9 cellular contexts compared by ENCODE assay signal in the genomic region with DNA sequence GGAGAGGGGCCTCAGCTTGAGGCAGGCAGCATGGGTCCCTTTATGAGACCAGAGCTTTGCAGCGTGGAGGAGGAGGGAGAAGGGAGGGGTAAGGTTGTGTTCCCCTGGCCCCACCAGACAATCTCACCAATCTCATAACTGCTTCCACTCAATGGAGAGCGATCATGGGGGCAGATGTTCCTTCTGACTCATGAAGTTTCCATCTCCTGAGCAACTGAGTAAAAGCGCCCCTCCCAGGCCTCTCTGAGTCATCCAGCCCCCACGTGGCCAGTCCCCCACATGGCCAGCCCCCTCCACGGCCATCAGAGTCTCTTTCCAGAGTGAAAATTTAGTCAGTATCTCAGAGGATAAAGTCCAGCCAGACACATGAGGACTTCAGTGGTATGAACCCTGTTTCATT. TPM values are rescaled to one million over a fixed set of nuclear protein-coding genes. Genes with fewer than 3 reads are reported as not detected.
A peak's percentile ranks its signal among the peaks of the same experiment; 100 is the strongest.
DNase-seq lines count a peak whose midpoint lies in the region; ATAC-seq, FAIRE-seq and TF ChIP-seq lines count a peak whose summit lies in the region.
"Had no signal": no experiment of that assay in that cellular context is flagged by ENCODE, and none has a peak within 500 bp of the region (broad histone marks: within the 10 kb centered on the region; RNA-seq: fewer than 3 reads in every experiment).

No MANE protein-coding gene starts in this region.

- H3K27me3 Mint-ChIP-seq in stimulated activated memory B cell treated with anti-CD40 and anti-IgM and Interleukin-4, amounts not matched to agents 10 μg/mL and 1 μg/mL and 100 μg/mL, for 72 hours, result peaks cover 11% of the 10 kb centered on the region

- DNase-seq in activated effector memory CD4-positive, alpha-beta T cell treated with anti-CD3 and anti-CD28 coated beads, Interleukin-2, amount 50 U/mL, for 16 hours, result peak; percentile 76
- no peak for DNase-seq in activated effector memory CD4-positive, alpha-beta T cell treated with Interleukin-2 at 50 U/mL for 16 hours
- DNase-seq in activated T-cell treated with anti-CD3 and anti-CD28 coated beads for 4 hours (peak; percentile 48), WERI-Rb-1 (no peak), left colon (no peak), GM12891 (ENCODE audit: insufficient read length, low spot score) (no peak)

- H3K36me3 Mint-ChIP-seq in stimulated activated memory B cell treated with anti-CD40 and anti-IgM and Interleukin-4, amounts not matched to agents 10 μg/mL and 1 μg/mL and 100 μg/mL, for 72 hours, result no peaks in the 10 kb centered on the region

- H3K9me3 ChIP-seq in gastroesophageal sphincter (peaks cover 0 to 11% (median 0%) of the 10 kb centered on the region in 3 donors), WERI-Rb-1 (ENCODE audit: severe bottlenecking) (no peaks in the 10 kb centered on the region)
- H3K9me3 ChIP-seq: BLaER1 had no signal

- no peaks in the 10 kb centered on the region for H3K9me3 Mint-ChIP-seq in stimulated activated memory B cell treated with anti-CD40 and anti-IgM and Interleukin-4, amounts not matched to agents 10 μg/mL and 1 μg/mL and 100 μg/mL, for 72 hours

- intact Hi-C loops in left colon (cut with DNase I, micrococcal nuclease), result no loop called here

- H3K27ac Mint-ChIP-seq in stimulated activated memory B cell treated with anti-CD40 and anti-IgM and Interleukin-4, amounts not matched to agents 10 μg/mL and 1 μg/mL and 100 μg/mL, for 72 hours, result peak overlapping the region; percentile 5

- no peaks in the 10 kb centered on the region for H3K4me1 ChIP-seq in gastroesophageal sphincter
- H3K4me1 ChIP-seq: BLaER1 had no signal

- H3K4me3 Mint-ChIP-seq in stimulated activated memory B cell treated with anti-CD40 and anti-IgM and Interleukin-4, amounts not matched to agents 10 μg/mL and 1 μg/mL and 100 μg/mL, for 72 hours, result no peak overlapping the region

- TF ChIP-seq POLR2A in gastroesophageal sphincter (IDR thresholded peaks at IDR 0.05), result no peak
- no peak for TF ChIP-seq POLR2A in GM12891 (IDR thresholded peaks at IDR 0.05; ENCODE audit: low read depth, low read length)

- 21 to 33% methylated on average over 4 of the region's 5 CpGs for WGBS in gastroesophageal sphincter (ENCODE audit: low coverage in 1 of 2), 2 donors

- H3K4me1 Mint-ChIP-seq in stimulated activated memory B cell treated with anti-CD40 and anti-IgM and Interleukin-4, amounts not matched to agents 10 μg/mL and 1 μg/mL and 100 μg/mL, for 72 hours, result peaks cover 22% of the 10 kb centered on the region

- no peak overlapping the region for H3K27ac ChIP-seq in gastroesophageal sphincter
- no peak overlapping the region for H3K27ac ChIP-seq in WERI-Rb-1
- H3K27ac ChIP-seq: BLaER1 had no signal

- no peak for TF ChIP-seq CTCF in gastroesophageal sphincter (IDR thresholded peaks at IDR 0.05)
- no peak for TF ChIP-seq CTCF in WERI-Rb-1 (IDR thresholded peaks at IDR 0.05; ENCODE audit: low read depth, low read length)

- ATAC-seq in gastroesophageal sphincter, result peak; percentile 5
- peak; percentile 84 for ATAC-seq in stimulated activated memory B cell treated with anti-CD40 and anti-IgM and Interleukin-4, amounts not matched to agents 10 μg/mL and 1 μg/mL and 100 μg/mL, for 72 hours
- ATAC-seq in left colon, result no peak

- H3K4me3 ChIP-seq in gastroesophageal sphincter (no peak overlapping the region), WERI-Rb-1 (ENCODE audit: low read depth, low read length) (no peak overlapping the region)
- H3K4me3 ChIP-seq: BLaER1 had no signal

- no peak for TF ChIP-seq EP300 in gastroesophageal sphincter (IDR thresholded peaks at IDR 0.05)

- H3K36me3 ChIP-seq in gastroesophageal sphincter, result no peaks in the 10 kb centered on the region
- no peaks in the 10 kb centered on the region for H3K36me3 ChIP-seq in WERI-Rb-1
- H3K36me3 ChIP-seq: BLaER1 had no signal

- FAIRE-seq in GM12891 (lab: Jason Lieb, UNC), result no peak

- peaks cover 32% of the 10 kb centered on the region for H3K27me3 ChIP-seq in gastroesophageal sphincter
- H3K27me3 ChIP-seq in WERI-Rb-1 (ENCODE audit: insufficient read depth, low read depth, severe bottlenecking), result no peaks in the 10 kb centered on the region
- H3K27me3 ChIP-seq: BLaER1 had no signal

TF ChIP-seq in GM12891, 5 proteins besides CTCF, POLR2A, EP300 and RAD21:
- TF ChIP-seq PAX5 (IDR thresholded peaks at IDR 0.05; ENCODE audit: insufficient read depth, low read length, severe bottlenecking), result no peak
- no peak for TF ChIP-seq POLR2AphosphoS5 (IDR thresholded peaks at IDR 0.05; ENCODE audit: low read depth, low read length)
- TF ChIP-seq TAF1 (IDR thresholded peaks at IDR 0.05; ENCODE audit: low read depth, low read length), result no peak
- TF ChIP-seq POU2F2 (IDR thresholded peaks at IDR 0.05; ENCODE audit: low read depth, low read length), result no peak
- TF ChIP-seq SPI1 (IDR thresholded peaks at IDR 0.05; ENCODE audit: low read depth, low read length), result no peak

RNA-seq across cellular contexts. Expression of gene PLXNC1, which starts 39.2 kb away (rescaled TPM):
- total RNA-seq in gastroesophageal sphincter (1 to 10 TPM; 4.8 to 6.8 (median 6.2) TPM), left colon (10 to 100 TPM in 1 of 2 donors, 1 to 10 TPM in 1; 7.4 to 11.2 TPM)
- 9.9 TPM for polyA plus RNA-seq in GM12891 (2012; ENCODE audit: low read depth, missing spikeins)

Comparison
In these comparisons a context has a peak if more than half of its experiments do, and no peak if none do; other contexts are left out.
1. DNase-seq: peak in activated effector memory CD4-positive, alpha-beta T cell treated with anti-CD3 and anti-CD28 coated beads, Interleukin-2, amount 50 U/mL, for 16 hours (single experiment) and activated T-cell treated with anti-CD3 and anti-CD28 coated beads for 4 hours (single experiment); none in activated effector memory CD4-positive, alpha-beta T cell treated with Interleukin-2 at 50 U/mL for 16 hours (single experiment), WERI-Rb-1 (single experiment), left colon (0 of 2) and GM12891 (single experiment).